In genomic region chr5:176536132-176536901, GRCh38 we compare ENCODE assay signal across 8 cellular contexts. TPM values are rescaled to one million over a fixed set of nuclear protein-coding genes. Genes with fewer than 3 reads are reported as not detected.
A peak's percentile ranks its signal among the peaks of the same experiment; 100 is the strongest.
DNase-seq lines count a peak whose midpoint lies in the region; ATAC-seq and TF ChIP-seq lines count a peak whose summit lies in the region.

No MANE protein-coding gene starts in this region.

- H3K4me3 ChIP-seq in adrenal gland (peak overlapping the region; percentile 63 to 88 (median 74)), upper lobe of left lung (peak overlapping the region; percentile 76 to 88 (median 86))

- H3K9me3 ChIP-seq in adrenal gland (replicated peaks in 1 of 3) (no peaks in the 10 kb centered on the region), upper lobe of left lung (no peaks in the 10 kb centered on the region)

- H3K27ac ChIP-seq in adrenal gland = peak overlapping the region; percentile 78 to 98 (median 92)
- H3K27ac ChIP-seq in upper lobe of left lung = peak overlapping the region; percentile 95 to 99 (median 98)

- DNase-seq in 8988T (peak; percentile 93), KG1 (lab: John Stamatoyannopoulos, UW) (peak; percentile 62), SW480 (ENCODE audit: low spot score) (peak; percentile 83), adrenal gland (peak; percentile 77 to 88 (median 84)), left cardiac atrium (peak; percentile 85), pons (ENCODE audit: low spot score) (peak; percentile 76), upper lobe of left lung (peak; percentile 87 to 93)

- H3K4me1 ChIP-seq in adrenal gland (replicated peaks in 1 of 2) = peaks cover 26 to 44% of the 10 kb centered on the region in 2 donors
- H3K4me1 ChIP-seq in upper lobe of left lung = peaks cover 56 to 84% (median 69%) of the 10 kb centered on the region in 4 donors

- peaks cover 0 to 8% of the 10 kb centered on the region in 2 donors for H3K36me3 ChIP-seq in adrenal gland (replicated peaks in 1 of 2)
- H3K36me3 ChIP-seq in upper lobe of left lung = peaks cover 0 to 9% (median 8%) of the 10 kb centered on the region in 4 donors

- 1 to 2% (median 1%) methylated on average over 23 to 43 of the region's 43 CpGs for WGBS in adrenal gland, 4 donors
- 0% methylated on average over 13 to 19 of the region's 43 CpGs for whole genome bisulfite sequencing in upper lobe of left lung, 2 donors

- intact Hi-C loops in adrenal gland (cut with DNase I) (loop anchor here in 1 of 2 donors (5.0 kb wide), 1 partner anchor 119 kb away; the partner anchor contains the start of gene CLTB), left cardiac atrium (cut with DNase I) (no loop called here)

- TF ChIP-seq POLR2A in GM15510 (IDR thresholded peaks at IDR 0.05; ENCODE audit: borderline replicate concordance, extremely low read depth, insufficient read length) (peak; percentile 41), adrenal gland (IDR thresholded peaks at IDR 0.05) (peak in 1 of 2 donors; percentile 2), upper lobe of left lung (IDR thresholded peaks at IDR 0.05) (peak in 1 of 4 donors; percentile 9)

- H3K27me3 ChIP-seq in adrenal gland = no peaks in the 10 kb centered on the region
- no peaks in the 10 kb centered on the region for H3K27me3 ChIP-seq in upper lobe of left lung

- no peak for TF ChIP-seq CTCF in adrenal gland (IDR thresholded peaks at IDR 0.05)
- TF ChIP-seq CTCF in upper lobe of left lung (IDR thresholded peaks at IDR 0.05) = no peak

- ATAC-seq in left cardiac atrium = peak; percentile 59 to 61
- peak; percentile 76 to 77 for ATAC-seq in upper lobe of left lung (ENCODE audit: low FRiP score in 2 of 2)

- no peak for TF ChIP-seq EP300 in upper lobe of left lung (IDR thresholded peaks at IDR 0.05)

RNA-seq across cellular contexts. Expression of gene RNF44, which starts 0.9 kb away (rescaled TPM):
- total RNA-seq in adrenal gland = 10 to 100 TPM; 13.5 to 65.7 (median 25.8) TPM
- polyA plus RNA-seq in adrenal gland = 10 to 100 TPM in 2 of 3 donors, 1 to 10 TPM in 1; 5.3 to 43.1 (median 16.4) TPM
- total RNA-seq in left cardiac atrium = 10 to 100 TPM; 24.5 to 26.6 TPM
- total RNA-seq in upper lobe of left lung = 10 to 100 TPM; 13.4 to 76.5 (median 51.7) TPM

RNA-seq across cellular contexts. Expression of gene CDHR2, which starts 12.8 kb away (rescaled TPM):
- total RNA-seq in adrenal gland = under 1 TPM in 6 of 8 donors, not detected in 2; under 0.01 to 0.39 (median 0.26) TPM
- under 1 TPM; 0.08 to 0.13 (median 0.10) TPM for polyA plus RNA-seq in adrenal gland
- total RNA-seq in left cardiac atrium = under 1 TPM; 0.29 TPM
- total RNA-seq in upper lobe of left lung = under 1 TPM in 2 of 6 donors, not detected in 4; 0.30 to 0.34 TPM

Comparison
In these comparisons a context has a peak if more than half of its experiments do, and no peak if none do; other contexts are left out.
1. Peak in every context shown above with its lines: DNase-seq, ATAC-seq, H3K4me3 ChIP-seq and H3K27ac ChIP-seq.